In the genomic region with DNA sequence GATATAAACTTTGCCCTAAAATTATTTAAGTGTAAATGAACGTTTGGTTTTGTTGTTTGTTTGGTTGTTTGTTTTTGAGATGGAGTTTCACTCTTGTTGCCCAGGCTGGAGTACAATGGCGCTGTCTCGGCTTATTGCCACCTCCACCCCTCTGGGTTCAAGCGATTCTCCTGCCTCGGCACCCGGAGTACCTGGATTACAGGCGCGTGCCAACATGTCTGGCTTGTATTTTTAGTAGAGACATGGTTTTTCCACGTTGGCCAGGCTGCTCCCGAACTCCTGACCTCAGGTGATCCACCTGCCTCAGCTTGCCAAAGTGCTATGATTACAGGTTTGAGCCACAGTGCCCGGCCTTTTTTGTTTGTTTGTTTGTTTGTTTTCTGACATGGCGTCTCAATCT, we compare ENCODE assay signal across 11 cellular contexts.
DNase-seq lines count a peak whose midpoint lies in the region; ATAC-seq, FAIRE-seq and TF ChIP-seq lines count a peak whose summit lies in the region.
"Had no signal": no experiment of that assay in that cellular context is flagged by ENCODE, and none has a peak within 500 bp of the region (broad histone marks: within the 10 kb centered on the region; RNA-seq: fewer than 3 reads in every experiment).

No MANE protein-coding gene starts in this region.

- no peaks in the 10 kb centered on the region for H3K27me3 ChIP-seq in thyroid gland

- peak overlapping the region; percentile 98 for H3K27ac Mint-ChIP-seq in activated T-cell treated with anti-CD3 and anti-CD28 coated beads, Interleukin-2, amount 50 U/mL, for 72 hours
- peak overlapping the region; percentile 98 for H3K27ac Mint-ChIP-seq in activated T-helper 1 cell treated with anti-CD3 and anti-CD28 coated beads, Interleukin-12 subunit alpha, Interleukin-12 subunit beta, Interleukin-2, Interleukin-4 antibody, amounts not matched to agents 30 ng/mL and 10 ng/mL and 1 ng/mL, durations not matched to agents 14 hours and 24 hours and 36 hours

- peak overlapping the region; percentile 88 to 89 for H3K4me3 Mint-ChIP-seq in activated T-cell treated with anti-CD3 and anti-CD28 coated beads, Interleukin-2, amount 50 U/mL, for 72 hours
- H3K4me3 Mint-ChIP-seq in activated T-cell treated with anti-CD3 and anti-CD28 coated beads, Interleukin-2, amount 50 U/mL, for 4 hours, result no peak overlapping the region
- peak overlapping the region; percentile 73 for H3K4me3 Mint-ChIP-seq in activated T-helper 1 cell treated with anti-CD3 and anti-CD28 coated beads, Interleukin-12 subunit alpha, Interleukin-12 subunit beta, Interleukin-2, Interleukin-4 antibody, amounts not matched to agents 30 ng/mL and 10 ng/mL and 1 ng/mL, durations not matched to agents 14 hours and 24 hours and 36 hours

- H3K9me3 ChIP-seq in thyroid gland, result no peaks in the 10 kb centered on the region

- H3K36me3 ChIP-seq in thyroid gland, result no peaks in the 10 kb centered on the region

- no peak for DNase-seq in activated T-cell treated with anti-CD3 and anti-CD28 coated beads, Interleukin-2, amount 50 U/mL, for 72 hours
- DNase-seq in activated T-cell treated with anti-CD3 and anti-CD28 coated beads, Interleukin-2, amount 50 U/mL, for 4 hours, result no peak
- no peak for DNase-seq in activated T-helper 1 cell treated with anti-CD3 and anti-CD28 coated beads, Interleukin-12 subunit alpha, Interleukin-12 subunit beta, Interleukin-2, Interleukin-4 antibody, amounts not matched to agents 30 ng/mL and 10 ng/mL and 1 ng/mL, durations not matched to agents 14 hours and 24 hours and 36 hours (ENCODE audit: low spot score)
- DNase-seq in left lobe of liver (ENCODE audit: low spot score) (peak; percentile 59), thyroid gland (no peak), D721Med (ENCODE audit: insufficient read length, low spot score) (no peak), foreskin melanocyte (no peak), HPDE6-E6E7 (ENCODE audit: extremely low spot score) (no peak)
- DNase-seq: activated CD4-positive, alpha-beta T cell treated with anti-CD3 and anti-CD28 coated beads for 4 hours; stimulated activated CD4-positive, alpha-beta T cell treated with anti-CD3 and anti-CD28 coated beads, Interleukin-4, amount 100 ng/mL, for 24 hours had no signal

- peaks cover 1 to 2% of the 10 kb centered on the region in 2 donors for H3K36me3 Mint-ChIP-seq in activated T-cell treated with anti-CD3 and anti-CD28 coated beads, Interleukin-2, amount 50 U/mL, for 72 hours (ENCODE audit: insufficient read depth in 2 of 2)
- H3K36me3 Mint-ChIP-seq in activated T-cell treated with anti-CD3 and anti-CD28 coated beads, Interleukin-2, amount 50 U/mL, for 4 hours (ENCODE audit: insufficient read depth), result no peaks in the 10 kb centered on the region
- H3K36me3 Mint-ChIP-seq in activated T-helper 1 cell treated with anti-CD3 and anti-CD28 coated beads, Interleukin-12 subunit alpha, Interleukin-12 subunit beta, Interleukin-2, Interleukin-4 antibody, amounts not matched to agents 30 ng/mL and 10 ng/mL and 1 ng/mL, durations not matched to agents 14 hours and 24 hours and 36 hours (ENCODE audit: low read depth), result peaks cover 3% of the 10 kb centered on the region

- no peaks in the 10 kb centered on the region for H3K27me3 Mint-ChIP-seq in activated T-cell treated with anti-CD3 and anti-CD28 coated beads, Interleukin-2, amount 50 U/mL, for 72 hours (ENCODE audit: low read depth)
- no peaks in the 10 kb centered on the region for H3K27me3 Mint-ChIP-seq in activated T-cell treated with anti-CD3 and anti-CD28 coated beads, Interleukin-2, amount 50 U/mL, for 4 hours (ENCODE audit: low read depth)
- no peaks in the 10 kb centered on the region for H3K27me3 Mint-ChIP-seq in activated T-helper 1 cell treated with anti-CD3 and anti-CD28 coated beads, Interleukin-12 subunit alpha, Interleukin-12 subunit beta, Interleukin-2, Interleukin-4 antibody, amounts not matched to agents 30 ng/mL and 10 ng/mL and 1 ng/mL, durations not matched to agents 14 hours and 24 hours and 36 hours (ENCODE audit: insufficient read depth)

- peaks cover 22 to 29% of the 10 kb centered on the region in 2 donors for H3K4me1 ChIP-seq in thyroid gland

- TF ChIP-seq CTCF in thyroid gland (IDR thresholded peaks at IDR 0.05) (no peak), D721Med (IDR thresholded peaks at IDR 0.05; ENCODE audit: insufficient read depth, missing control alignments) (no peak)

- no peak for ATAC-seq in activated T-cell treated with anti-CD3 and anti-CD28 coated beads, Interleukin-2, amount 50 U/mL, for 72 hours (replicated peaks in 1 of 2)
- no peak for ATAC-seq in activated T-cell treated with anti-CD3 and anti-CD28 coated beads, Interleukin-2, amount 50 U/mL, for 4 hours
- no peak for ATAC-seq in left lobe of liver
- ATAC-seq: GM12878 had no signal

- no peak overlapping the region for H3K4me3 ChIP-seq in thyroid gland (replicated peaks in 1 of 3)

- no peak for FAIRE-seq in D721Med (lab: Jason Lieb, UNC)
- FAIRE-seq: GM12878 had no signal

- no peak for TF ChIP-seq POLR2A in thyroid gland (IDR thresholded peaks at IDR 0.05)

- intact Hi-C loops in activated T-helper 1 cell treated with anti-CD3 and anti-CD28 coated beads, Interleukin-12 subunit alpha, Interleukin-12 subunit beta, Interleukin-2, Interleukin-4 antibody, amounts not matched to agents 30 ng/mL and 10 ng/mL and 1 ng/mL, durations not matched to agents 14 hours and 24 hours and 36 hours (cut with micrococcal nuclease), result no loop called here
- intact Hi-C loops in thyroid gland (cut with DNase I), result no loop called here

- peaks cover 45% of the 10 kb centered on the region for H3K4me1 Mint-ChIP-seq in activated T-cell treated with anti-CD3 and anti-CD28 coated beads, Interleukin-2, amount 50 U/mL, for 72 hours (ENCODE audit: low read depth)
- H3K4me1 Mint-ChIP-seq in activated T-cell treated with anti-CD3 and anti-CD28 coated beads, Interleukin-2, amount 50 U/mL, for 4 hours (ENCODE audit: low read depth), result peaks cover 44% of the 10 kb centered on the region
- peaks cover 50% of the 10 kb centered on the region for H3K4me1 Mint-ChIP-seq in activated T-helper 1 cell treated with anti-CD3 and anti-CD28 coated beads, Interleukin-12 subunit alpha, Interleukin-12 subunit beta, Interleukin-2, Interleukin-4 antibody, amounts not matched to agents 30 ng/mL and 10 ng/mL and 1 ng/mL, durations not matched to agents 14 hours and 24 hours and 36 hours (ENCODE audit: low read depth)

- no peaks in the 10 kb centered on the region for H3K9me3 Mint-ChIP-seq in activated T-cell treated with anti-CD3 and anti-CD28 coated beads, Interleukin-2, amount 50 U/mL, for 72 hours
- H3K9me3 Mint-ChIP-seq in activated T-cell treated with anti-CD3 and anti-CD28 coated beads, Interleukin-2, amount 50 U/mL, for 4 hours, result no peaks in the 10 kb centered on the region
- peaks cover 3% of the 10 kb centered on the region for H3K9me3 Mint-ChIP-seq in activated T-helper 1 cell treated with anti-CD3 and anti-CD28 coated beads, Interleukin-12 subunit alpha, Interleukin-12 subunit beta, Interleukin-2, Interleukin-4 antibody, amounts not matched to agents 30 ng/mL and 10 ng/mL and 1 ng/mL, durations not matched to agents 14 hours and 24 hours and 36 hours

- 57 to 65% methylated on average over 12 of the region's 12 CpGs for WGBS in thyroid gland, 2 donors

- H3K27ac ChIP-seq in thyroid gland, result peak overlapping the region in 2 of 3 donors; percentile 99
